13 cellular contexts compared by ENCODE assay signal in genomic region chr7:98802781-98803110, GRCh38.
DNase-seq lines count a peak whose midpoint lies in the region; ATAC-seq, FAIRE-seq and TF ChIP-seq lines count a peak whose summit lies in the region.
"Had no signal": no experiment of that assay in that cellular context is flagged by ENCODE, and none has a peak within 500 bp of the region (broad histone marks: within the 10 kb centered on the region; RNA-seq: fewer than 3 reads in every experiment).

No MANE protein-coding gene starts in this region.

- H3K4me2 ChIP-seq in DND-41 (ENCODE audit: insufficient read depth, low read length) = no peak overlapping the region

- peaks cover 2% of the 10 kb centered on the region for H3K9me3 ChIP-seq in DND-41 (ENCODE audit: insufficient read depth, low read length, severe bottlenecking)

- no peaks in the 10 kb centered on the region for H3K36me3 ChIP-seq in DND-41 (ENCODE audit: insufficient read depth, low read length)

- no peaks in the 10 kb centered on the region for H3K4me1 ChIP-seq in DND-41 (ENCODE audit: insufficient read depth, low read length)

- no peak overlapping the region for H3K27ac ChIP-seq in DND-41 (ENCODE audit: low read length)

- H3K79me2 ChIP-seq in DND-41 (ENCODE audit: insufficient read depth, low read length) = no peaks in the 10 kb centered on the region

- H4K20me1 ChIP-seq in DND-41 (ENCODE audit: insufficient read depth, low read length) = no peaks in the 10 kb centered on the region

- TF ChIP-seq CTCF in DND-41 (IDR thresholded peaks at IDR 0.05; ENCODE audit: borderline replicate concordance, extremely low read depth, low read length, poor library complexity, severe bottlenecking) (no peak), D721Med (IDR thresholded peaks at IDR 0.05; ENCODE audit: insufficient read depth, missing control alignments) (no peak)

- no peak for FAIRE-seq in D721Med (lab: Jason Lieb, UNC)
- FAIRE-seq: endothelial cell of umbilical vein had no signal

- H2AFZ ChIP-seq in DND-41 (ENCODE audit: low read depth, low read length) = no peak overlapping the region

- H3K9ac ChIP-seq in DND-41 (ENCODE audit: low read depth, low read length) = no peak overlapping the region

- DNase-seq in DND-41 (peak; percentile 8), D721Med (ENCODE audit: insufficient read length, low spot score) (no peak), T1000 (lab: John Stamatoyannopoulos, UW) (no peak), SW 1271 (lab: John Stamatoyannopoulos, UW) (no peak), SIG-M5 (lab: John Stamatoyannopoulos, UW) (no peak)
- DNase-seq: ACHN; activated CD4-positive, alpha-beta T cell treated with anti-CD3 and anti-CD28 coated beads, Interleukin-2, amount 50 U/mL, for 1 hour; immature natural killer cell; SHP77 treated with DMSO at 0.1 percent for 48 hours had no signal

- H3K4me3 ChIP-seq in DND-41 (ENCODE audit: low read depth in 1 of 2, low read length in 2 of 2) = no peak overlapping the region

- no peaks in the 10 kb centered on the region for H3K27me3 ChIP-seq in DND-41 (ENCODE audit: insufficient read depth, low read length, poor library complexity)

- ATAC-seq in DND-41 (ENCODE audit: insufficient read depth, low read depth) = no peak
- peak; percentile 49 for ATAC-seq in GM19395 (IDR thresholded peaks at IDR 0.05; ENCODE audit: unreplicated experiment)
- ATAC-seq in HG02852 (IDR thresholded peaks at IDR 0.05; ENCODE audit: unreplicated experiment) = peak; percentile 35
- ATAC-seq in HG03575 (IDR thresholded peaks at IDR 0.05; ENCODE audit: extremely low read depth, insufficient number of reproducible peaks, low FRiP score, unreplicated experiment) = peak; percentile 15
